ENCODE assay signal across 15 cellular contexts in genomic region chr2:170228429-170228828, GRCh38. TPM values are rescaled to one million over a fixed set of nuclear protein-coding genes. Genes with fewer than 3 reads are reported as not detected.
A peak's percentile ranks its signal among the peaks of the same experiment; 100 is the strongest.
DNase-seq lines count a peak whose midpoint lies in the region; ATAC-seq, FAIRE-seq and TF ChIP-seq lines count a peak whose summit lies in the region.
"Had no signal": no experiment of that assay in that cellular context is flagged by ENCODE, and none has a peak within 500 bp of the region (broad histone marks: within the 10 kb centered on the region; RNA-seq: fewer than 3 reads in every experiment).

No MANE protein-coding gene starts in this region.

- H3K23me2 ChIP-seq in H1 (ENCODE audit: low read depth, low read length) = no peaks in the 10 kb centered on the region

- no peak overlapping the region; the same call in 1 of the 2 replicates for H2BK20ac ChIP-seq in H1 (ENCODE audit: low read length)

- H3K4ac ChIP-seq in H1 (replicated peaks; ENCODE audit: insufficient read length, low read depth, low read length) = no peak overlapping the region

- H2AFZ ChIP-seq in OCI-LY1 (ENCODE audit: low read length) (0 out of 2 replicates have a peak overlapping the region, but pooled peaks have one; percentile 12), H1 (ENCODE audit: low read length) (peak overlapping the region; percentile 17; the same call in 1 of the 2 replicates)

- no peak overlapping the region for H2BK15ac ChIP-seq in H1 (ENCODE audit: low read length)

- H3K4me3 ChIP-seq in DOHH2 (ENCODE audit: low read length) (no peak overlapping the region), OCI-LY1 (ENCODE audit: low read depth, low read length, poor library complexity, severe bottlenecking) (peak overlapping the region; percentile 32), H1 (ENCODE audit: extremely low read depth in 1 of 4, insufficient read depth in 2 of 4, low read depth in 3 of 4, low read length in 4 of 4) (no peak overlapping the region)
- H3K4me3 ChIP-seq: BLaER1 had no signal

- no peak overlapping the region for H3K14ac ChIP-seq in H1 (ENCODE audit: insufficient read length)

- H3K4me2 ChIP-seq in DOHH2 (ENCODE audit: low read length) = peak overlapping the region; percentile 24; the same call in 1 of the 2 replicates
- peak overlapping the region; percentile 66 for H3K4me2 ChIP-seq in OCI-LY1 (ENCODE audit: low read length)
- no peak overlapping the region for H3K4me2 ChIP-seq in H1 (ENCODE audit: insufficient read depth in 1 of 2, low read depth in 2 of 2, low read length in 2 of 2)
- H3K4me2 ChIP-seq: BLaER1 had no signal

- CTCF ChIA-PET in H1 (lab: Charles Lee; ENCODE audit: partially characterized antibody) = interaction anchor here (0.9 to 1.1 kb wide), 3 partner anchors 96 to 151 kb away, joined by 3 to 4 read pairs (median 3); no protein-coding TSS in a partner anchor

- 84% methylated on average over 3 of the region's 3 CpGs; no CpG with 5 or more reads in 1 of the 2 experiments for WGBS in H1 (ENCODE audit: extremely low coverage in 1 of 2, insufficient coverage in 1 of 2, insufficient read length in 1 of 2, insufficient replicate concordance in 2 of 2, low coverage in 1 of 2, low lambda C conversion rate in 2 of 2, missing lambda C conversion rate in 1 of 2), 2 experiments

- H3K4me1 ChIP-seq in DOHH2 (ENCODE audit: control insufficient read depth, low read length) = peaks cover 16% of the 10 kb centered on the region
- H3K4me1 ChIP-seq in OCI-LY1 (ENCODE audit: insufficient read depth, low read length, severe bottlenecking) = peaks cover 66% of the 10 kb centered on the region
- H3K4me1 ChIP-seq in H1 (replicated peaks in 1 of 4; ENCODE audit: control insufficient read depth in 3 of 4, insufficient read depth in 4 of 4, low read length in 3 of 4) = no peaks in the 10 kb centered on the region
- H3K4me1 ChIP-seq: BLaER1 had no signal

- H3K9ac ChIP-seq in OCI-LY1 (ENCODE audit: low read length) = peak overlapping the region; percentile 44; the same call in 1 of the 2 replicates
- no peak overlapping the region for H3K9ac ChIP-seq in H1 (replicated peaks in 1 of 4; ENCODE audit: extremely low read depth in 1 of 4, low read depth in 3 of 4, low read length in 3 of 4)
- H3K9ac ChIP-seq: BLaER1 had no signal

- no peak overlapping the region for H2BK120ac ChIP-seq in H1 (replicated peaks; ENCODE audit: low read depth, low read length)

- H2BK12ac ChIP-seq in H1 (ENCODE audit: low read depth, low read length) = no peak overlapping the region

- DNase-seq in H1 (ENCODE audit: low read depth in 1 of 2, low spot score in 2 of 2) = no peak
- no peak for DNase-seq in NCI-H446 (lab: John Stamatoyannopoulos, UW)
- no peak for DNase-seq in epidermal melanocyte (ENCODE audit: insufficient read length, low spot score)
- no peak for DNase-seq in NCI-H748 treated with DMSO at 0.1 percent for 48 hours (lab: John Stamatoyannopoulos, UW)
- DNase-seq: 8988T; AML-193; CD8-positive, alpha-beta memory T cell; EL; H7; KBM-7 had no signal

- no peak overlapping the region for H4K8ac ChIP-seq in H1 (ENCODE audit: extremely low read depth, insufficient read depth, low read length)

- no peak overlapping the region for H4K5ac ChIP-seq in H1 (ENCODE audit: insufficient read length, low read depth, low read length)

- POLR2A ChIA-PET in H1 (lab: Charles Lee; ENCODE audit: partially characterized antibody) = no interaction called here

- TF ChIP-seq CTCF in DOHH2 (IDR thresholded peaks at IDR 0.05; ENCODE audit: low read depth, low read length, poor library complexity, severe bottlenecking) (no peak), OCI-LY1 (IDR thresholded peaks at IDR 0.05; ENCODE audit: low read length) (no peak), H1 (IDR thresholded peaks at IDR 0.05; ENCODE audit: control extremely low read depth in 1 of 3, insufficient read depth in 1 of 3, low read depth in 1 of 3, low read length in 3 of 3) (no peak)

- TF ChIP-seq POLR2A in H1 (IDR thresholded peaks at IDR 0.05; ENCODE audit: control extremely low read depth in 1 of 2, low read depth in 2 of 2, low read length in 2 of 2) = no peak

- no peak for TF ChIP-seq RAD21 in H1 (IDR thresholded peaks at IDR 0.05 in 1 of 2, conservative IDR thresholded peaks at IDR 0.05 in 1 of 2; ENCODE audit: low read depth in 2 of 2, low read length in 2 of 2)

- H3K9me3 ChIP-seq in DOHH2 (ENCODE audit: control insufficient read depth, insufficient read depth, low read length) (no peaks in the 10 kb centered on the region), OCI-LY1 (ENCODE audit: low read length) (no peaks in the 10 kb centered on the region), H1 (ENCODE audit: insufficient read depth in 2 of 2, low read depth in 1 of 2, low read length in 1 of 2) (no peaks in the 10 kb centered on the region)
- H3K9me3 ChIP-seq: BLaER1 had no signal

- H4K20me1 ChIP-seq in DOHH2 (ENCODE audit: control insufficient read depth, insufficient read depth, low read depth, low read length) (no peaks in the 10 kb centered on the region), OCI-LY1 (ENCODE audit: insufficient read depth, low read length) (no peaks in the 10 kb centered on the region), H1 (replicated peaks in 1 of 2; ENCODE audit: control insufficient read depth in 1 of 2, insufficient read depth in 2 of 2, low read length in 2 of 2) (no peaks in the 10 kb centered on the region)
- H4K20me1 ChIP-seq: BLaER1 had no signal

- H3K27me3 ChIP-seq in DOHH2 (ENCODE audit: control insufficient read depth, low read length) (no peaks in the 10 kb centered on the region), OCI-LY1 (ENCODE audit: insufficient read depth, low read length) (no peaks in the 10 kb centered on the region), H1 (replicated peaks in 1 of 4; ENCODE audit: control insufficient read depth in 3 of 4, extremely low read depth in 1 of 4, insufficient read depth in 3 of 4, low read length in 3 of 4) (no peaks in the 10 kb centered on the region)
- H3K27me3 ChIP-seq: BLaER1 had no signal

- no peak for TF ChIP-seq EP300 in H1 (IDR thresholded peaks at IDR 0.05; ENCODE audit: borderline replicate concordance in 1 of 2, low read depth in 2 of 2, low read length in 2 of 2)

- H3K27ac ChIP-seq in DOHH2 (ENCODE audit: low read depth, low read length) = no peak overlapping the region
- H3K27ac ChIP-seq in OCI-LY1 (ENCODE audit: low read depth, low read length, poor library complexity, severe bottlenecking) = peak overlapping the region; percentile 79
- no peak overlapping the region for H3K27ac ChIP-seq in H1 (ENCODE audit: low read depth, low read length)
- H3K27ac ChIP-seq: BLaER1 had no signal

- H3K23ac ChIP-seq in H1 (ENCODE audit: insufficient read length) = no peak overlapping the region

- no peak overlapping the region for H2AK5ac ChIP-seq in H1 (ENCODE audit: low read depth, low read length)

- H3K18ac ChIP-seq in H1 (ENCODE audit: extremely low read depth, low read length) = no peak overlapping the region

- H3K9me2 ChIP-seq in DOHH2 (replicated peaks; ENCODE audit: control insufficient read depth, low read length) (no peaks in the 10 kb centered on the region), OCI-LY1 (ENCODE audit: low read depth, low read length) (no peaks in the 10 kb centered on the region)

- no peak overlapping the region for H4K91ac ChIP-seq in H1 (replicated peaks; ENCODE audit: insufficient read length, low read length)

- H3K79me1 ChIP-seq in H1 (ENCODE audit: low read depth, low read length) = no peaks in the 10 kb centered on the region

- no peak overlapping the region for H3K56ac ChIP-seq in H1 (replicated peaks; ENCODE audit: insufficient read length, low read depth, low read length)

- ATAC-seq in GM19023 (IDR thresholded peaks at IDR 0.05; ENCODE audit: unreplicated experiment) (peak; percentile 11), GM18519 (IDR thresholded peaks at IDR 0.05; ENCODE audit: low FRiP score, unreplicated experiment) (no peak)

- H3K36me3 ChIP-seq in DOHH2 (ENCODE audit: control insufficient read depth, low read length) = no peaks in the 10 kb centered on the region
- H3K36me3 ChIP-seq in OCI-LY1 (ENCODE audit: insufficient read depth, low read length) = no peaks in the 10 kb centered on the region
- H3K36me3 ChIP-seq in H1 (ENCODE audit: control insufficient read depth in 2 of 4, insufficient read depth in 4 of 4, low read length in 3 of 4) = no peaks in the 10 kb centered on the region
- H3K36me3 ChIP-seq: BLaER1 had no signal

- H3F3A ChIP-seq in DOHH2 (ENCODE audit: control insufficient read depth, insufficient read depth) (no peaks in the 10 kb centered on the region), OCI-LY1 (ENCODE audit: insufficient read depth, low read length) (no peaks in the 10 kb centered on the region)

- no peaks in the 10 kb centered on the region for H3K79me2 ChIP-seq in DOHH2 (ENCODE audit: control insufficient read depth, low read length)
- no peaks in the 10 kb centered on the region for H3K79me2 ChIP-seq in OCI-LY1 (ENCODE audit: insufficient read depth, low read length)
- H3K79me2 ChIP-seq in H1 (ENCODE audit: control insufficient read depth in 1 of 2, insufficient read depth in 2 of 2, low read length in 2 of 2) = no peaks in the 10 kb centered on the region

- FAIRE-seq in H1 (lab: Jason Lieb, UNC) = no peak

- H2BK5ac ChIP-seq in H1 (ENCODE audit: low read depth, low read length) = no peak overlapping the region

TF ChIP-seq in H1, 55 proteins besides CTCF, POLR2A, EP300 and RAD21:
- TF ChIP-seq ZNF274 (IDR thresholded peaks at IDR 0.05; ENCODE audit: borderline replicate concordance, extremely low read depth, low read length) (no peak), RFX5 (IDR thresholded peaks at IDR 0.05; ENCODE audit: borderline replicate concordance, low read depth, low read length) (no peak)

RNA-seq across cellular contexts. Expression of gene MYO3B, which starts 50.5 kb away (rescaled TPM):
- total RNA-seq in H1 (2021; fragmentation: NEBNext Ultra II Directional; extraction: Animal tissue kit (Norgen Biotek cat#: 25700)) = 0.19 and 0.27 TPM in 2 replicates
- 0.11 and 0.17 TPM in 2 replicates for polyA plus RNA-seq in H1 (2011; rRNA removed)
- 0.16 TPM for polyA plus RNA-seq in H1 (2011; cell fraction: cytosol; rRNA removed)
- polyA plus RNA-seq in H1 (2011; cell fraction: nucleus; rRNA removed) = 0.19 TPM
- polyA plus RNA-seq in H1 (2012, experiment 1 of 2) = 0.13 to 0.29 TPM (median 0.17 TPM) in 4 replicates
- not detected for polyA plus RNA-seq in H1 (2012, experiment 2 of 2)
- 0.12 TPM for polyA plus RNA-seq in H1 (2013, experiment 1 of 2)
- 0.15 TPM for polyA plus RNA-seq in H1 (2013, experiment 2 of 2)
- 0.98 and 1.4 TPM in 2 replicates for polyA minus RNA-seq in H1 (2011; rRNA and poly(A)+ RNA removed)
- polyA minus RNA-seq in H1 (2011; cell fraction: cytosol; rRNA and poly(A)+ RNA removed) = 0.22 TPM
- polyA minus RNA-seq in H1 (2011; cell fraction: nucleus; rRNA and poly(A)+ RNA removed) = 1.2 TPM

Comparison
In these comparisons a context has a peak if more than half of its experiments do, and no peak if none do; other contexts are left out.
1. H3K4me2 ChIP-seq: peak in DOHH2 (single experiment) and OCI-LY1 (single experiment); none in H1 (0 of 2).